Comparison of ENCODE assay signal across 1 cellular context in the genomic region with DNA sequence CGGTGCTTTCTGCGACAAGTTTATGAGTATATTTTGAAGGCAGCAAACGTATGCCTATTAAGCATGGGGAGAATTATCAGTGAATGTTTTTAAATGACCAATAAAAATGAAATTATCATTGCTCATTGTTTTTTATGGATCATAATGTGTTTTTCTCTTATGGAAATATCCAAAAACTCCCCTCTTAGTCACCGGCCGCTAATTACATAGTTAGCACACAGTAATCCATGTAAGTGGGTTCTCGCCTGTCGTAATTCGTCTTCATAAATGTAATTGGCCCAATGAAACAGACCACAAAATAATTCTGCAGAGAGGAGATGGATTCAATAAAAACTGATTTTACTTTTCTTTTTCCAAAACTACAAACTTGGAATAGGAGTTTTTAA.
A peak's percentile ranks its signal among the peaks of the same experiment; 100 is the strongest.
TF ChIP-seq lines count a peak whose summit lies in the region.

No MANE protein-coding gene starts in this region.

TF ChIP-seq in HEK293, 187 proteins besides CTCF, POLR2A, EP300 and RAD21 (continued from another document):
- TF ChIP-seq, protein P1, sequence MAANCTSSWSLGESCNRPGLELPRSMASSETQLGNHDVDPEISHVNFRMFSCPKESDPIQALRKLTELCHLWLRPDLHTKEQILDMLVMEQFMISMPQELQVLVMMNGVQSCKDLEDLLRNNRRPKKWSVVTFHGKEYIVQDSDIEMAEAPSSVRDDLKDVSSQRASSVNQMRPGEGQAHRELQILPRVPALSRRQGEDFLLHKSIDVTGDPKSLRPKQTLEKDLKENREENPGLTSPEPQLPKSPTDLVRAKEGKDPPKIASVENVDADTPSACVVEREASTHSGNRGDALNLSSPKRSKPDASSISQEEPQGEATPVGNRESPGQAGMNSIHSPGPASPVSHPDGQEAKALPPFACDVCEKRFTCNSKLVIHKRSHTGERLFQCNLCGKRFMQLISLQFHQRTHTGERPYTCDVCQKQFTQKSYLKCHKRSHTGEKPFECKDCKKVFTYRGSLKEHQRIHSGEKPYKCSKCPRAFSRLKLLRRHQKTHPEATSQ (tag by site-specific recombination; IDR thresholded peaks at IDR 0.05): no peak
- TF ChIP-seq, protein P2, sequence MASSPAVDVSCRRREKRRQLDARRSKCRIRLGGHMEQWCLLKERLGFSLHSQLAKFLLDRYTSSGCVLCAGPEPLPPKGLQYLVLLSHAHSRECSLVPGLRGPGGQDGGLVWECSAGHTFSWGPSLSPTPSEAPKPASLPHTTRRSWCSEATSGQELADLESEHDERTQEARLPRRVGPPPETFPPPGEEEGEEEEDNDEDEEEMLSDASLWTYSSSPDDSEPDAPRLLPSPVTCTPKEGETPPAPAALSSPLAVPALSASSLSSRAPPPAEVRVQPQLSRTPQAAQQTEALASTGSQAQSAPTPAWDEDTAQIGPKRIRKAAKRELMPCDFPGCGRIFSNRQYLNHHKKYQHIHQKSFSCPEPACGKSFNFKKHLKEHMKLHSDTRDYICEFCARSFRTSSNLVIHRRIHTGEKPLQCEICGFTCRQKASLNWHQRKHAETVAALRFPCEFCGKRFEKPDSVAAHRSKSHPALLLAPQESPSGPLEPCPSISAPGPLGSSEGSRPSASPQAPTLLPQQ (tag by site-specific recombination; IDR thresholded peaks at IDR 0.05): no peak
- no peak for TF ChIP-seq ZNF571 (tag by site-specific recombination; IDR thresholded peaks at IDR 0.05)
- no peak for TF ChIP-seq ZNF600 (tag by site-specific recombination; IDR thresholded peaks at IDR 0.05)
- peak; percentile 84 for TF ChIP-seq ZEB2 (tag by site-specific recombination; IDR thresholded peaks at IDR 0.05)
- TF ChIP-seq OVOL3 (tag by site-specific recombination; IDR thresholded peaks at IDR 0.05): no peak
- TF ChIP-seq ZNF510 (tag by site-specific recombination; IDR thresholded peaks at IDR 0.05; ENCODE audit: insufficient replicate concordance): no peak
- TF ChIP-seq, protein P3, sequence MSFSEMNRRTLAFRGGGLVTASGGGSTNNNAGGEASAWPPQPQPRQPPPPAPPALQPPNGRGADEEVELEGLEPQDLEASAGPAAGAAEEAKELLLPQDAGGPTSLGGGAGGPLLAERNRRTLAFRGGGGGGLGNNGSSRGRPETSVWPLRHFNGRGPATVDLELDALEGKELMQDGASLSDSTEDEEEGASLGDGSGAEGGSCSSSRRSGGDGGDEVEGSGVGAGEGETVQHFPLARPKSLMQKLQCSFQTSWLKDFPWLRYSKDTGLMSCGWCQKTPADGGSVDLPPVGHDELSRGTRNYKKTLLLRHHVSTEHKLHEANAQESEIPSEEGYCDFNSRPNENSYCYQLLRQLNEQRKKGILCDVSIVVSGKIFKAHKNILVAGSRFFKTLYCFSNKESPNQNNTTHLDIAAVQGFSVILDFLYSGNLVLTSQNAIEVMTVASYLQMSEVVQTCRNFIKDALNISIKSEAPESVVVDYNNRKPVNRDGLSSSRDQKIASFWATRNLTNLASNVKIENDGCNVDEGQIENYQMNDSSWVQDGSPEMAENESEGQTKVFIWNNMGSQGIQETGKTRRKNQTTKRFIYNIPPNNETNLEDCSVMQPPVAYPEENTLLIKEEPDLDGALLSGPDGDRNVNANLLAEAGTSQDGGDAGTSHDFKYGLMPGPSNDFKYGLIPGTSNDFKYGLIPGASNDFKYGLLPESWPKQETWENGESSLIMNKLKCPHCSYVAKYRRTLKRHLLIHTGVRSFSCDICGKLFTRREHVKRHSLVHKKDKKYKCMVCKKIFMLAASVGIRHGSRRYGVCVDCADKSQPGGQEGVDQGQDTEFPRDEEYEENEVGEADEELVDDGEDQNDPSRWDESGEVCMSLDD (tag by site-specific recombination; IDR thresholded peaks at IDR 0.05): no peak
- TF ChIP-seq ZNF416 (tag by site-specific recombination; IDR thresholded peaks at IDR 0.05): no peak
- TF ChIP-seq ZFP69B (tag by site-specific recombination; IDR thresholded peaks at IDR 0.05): no peak; the same call in 1 of the 2 replicates
